In genomic region chr13:33945477-33945876, GRCh38 we compare ENCODE assay signal across 26 cellular contexts.
"Had no signal": no experiment of that assay in that cellular context is flagged by ENCODE, and none has a peak within 500 bp of the region (broad histone marks: within the 10 kb centered on the region; RNA-seq: fewer than 3 reads in every experiment).

No MANE protein-coding gene starts in this region.

- DNase-seq: dermis blood vessel endothelial cell; effector memory CD8-positive, alpha-beta T cell; erythroblast; esophagus squamous epithelium; gastrocnemius medialis; head of caudate nucleus; kidney; natural killer cell; occipital lobe; ovary; posterior cingulate gyrus; psoas muscle; right cardiac atrium; sigmoid colon; stimulated activated CD4-positive, alpha-beta T cell treated with anti-CD3 and anti-CD28 coated beads, Interleukin-2, amount 100 ng/mL, for 24 hours; stimulated activated CD4-positive, alpha-beta T cell treated with anti-CD3 and anti-CD28 coated beads, Interleukin-4, amount 100 ng/mL, for 24 hours; stimulated activated naive CD4-positive, alpha-beta T cell treated with Interleukin-2 at 50 U/mL for 16 hours; stomach; thyroid gland; trophoblast cell had no signal

- H3K27me3 ChIP-seq: esophagus squamous epithelium, gastrocnemius medialis, ovary, sigmoid colon, stomach, thyroid gland, vagina had no signal

- H3K4me3 Mint-ChIP-seq: effector memory CD8-positive, alpha-beta T cell; memory B cell; natural killer cell; stimulated activated effector memory CD8-positive, alpha-beta T cell treated with anti-CD3 and anti-CD28 coated beads, Interleukin-12 subunit alpha, Interleukin-12 subunit beta, amount 100 ng/mL, for 72 hours had no signal

- H3K4me3 ChIP-seq: esophagus squamous epithelium, gastrocnemius medialis, lung, ovary, psoas muscle, sigmoid colon, stomach, thyroid gland, vagina had no signal

- FAIRE-seq: endometrium, kidney had no signal

- H3K9me3 ChIP-seq: esophagus squamous epithelium, gastrocnemius medialis, ovary, psoas muscle, sigmoid colon, stomach, thyroid gland, vagina had no signal

- H3K27ac Mint-ChIP-seq: effector memory CD8-positive, alpha-beta T cell; memory B cell; natural killer cell; stimulated activated effector memory CD8-positive, alpha-beta T cell treated with anti-CD3 and anti-CD28 coated beads, Interleukin-12 subunit alpha, Interleukin-12 subunit beta, amount 100 ng/mL, for 72 hours had no signal

- ATAC-seq: effector memory CD8-positive, alpha-beta T cell; gastrocnemius medialis; left lobe of liver; natural killer cell; psoas muscle; right cardiac atrium; stimulated activated effector memory CD8-positive, alpha-beta T cell treated with anti-CD3 and anti-CD28 coated beads, Interleukin-12 subunit alpha, Interleukin-12 subunit beta, amount 100 ng/mL, for 72 hours had no signal

- H3K36me3 ChIP-seq: esophagus squamous epithelium, gastrocnemius medialis, ovary, sigmoid colon, stomach, thyroid gland, vagina had no signal

- H3K36me3 Mint-ChIP-seq: natural killer cell; stimulated activated effector memory CD8-positive, alpha-beta T cell treated with anti-CD3 and anti-CD28 coated beads, Interleukin-12 subunit alpha, Interleukin-12 subunit beta, amount 100 ng/mL, for 72 hours had no signal

- H3K27me3 Mint-ChIP-seq: effector memory CD8-positive, alpha-beta T cell; memory B cell had no signal

- H3K27ac ChIP-seq: esophagus squamous epithelium, gastrocnemius medialis, ovary, psoas muscle, sigmoid colon, stomach, thyroid gland, vagina had no signal

- H3K4me1 ChIP-seq: esophagus squamous epithelium, gastrocnemius medialis, psoas muscle, sigmoid colon, stomach, thyroid gland, vagina had no signal

- H3K4me1 Mint-ChIP-seq: memory B cell; natural killer cell; stimulated activated effector memory CD8-positive, alpha-beta T cell treated with anti-CD3 and anti-CD28 coated beads, Interleukin-12 subunit alpha, Interleukin-12 subunit beta, amount 100 ng/mL, for 72 hours had no signal

- H3K9me3 Mint-ChIP-seq: effector memory CD8-positive, alpha-beta T cell; memory B cell; stimulated activated effector memory CD8-positive, alpha-beta T cell treated with anti-CD3 and anti-CD28 coated beads, Interleukin-12 subunit alpha, Interleukin-12 subunit beta, amount 100 ng/mL, for 72 hours had no signal
